In the genomic region with DNA sequence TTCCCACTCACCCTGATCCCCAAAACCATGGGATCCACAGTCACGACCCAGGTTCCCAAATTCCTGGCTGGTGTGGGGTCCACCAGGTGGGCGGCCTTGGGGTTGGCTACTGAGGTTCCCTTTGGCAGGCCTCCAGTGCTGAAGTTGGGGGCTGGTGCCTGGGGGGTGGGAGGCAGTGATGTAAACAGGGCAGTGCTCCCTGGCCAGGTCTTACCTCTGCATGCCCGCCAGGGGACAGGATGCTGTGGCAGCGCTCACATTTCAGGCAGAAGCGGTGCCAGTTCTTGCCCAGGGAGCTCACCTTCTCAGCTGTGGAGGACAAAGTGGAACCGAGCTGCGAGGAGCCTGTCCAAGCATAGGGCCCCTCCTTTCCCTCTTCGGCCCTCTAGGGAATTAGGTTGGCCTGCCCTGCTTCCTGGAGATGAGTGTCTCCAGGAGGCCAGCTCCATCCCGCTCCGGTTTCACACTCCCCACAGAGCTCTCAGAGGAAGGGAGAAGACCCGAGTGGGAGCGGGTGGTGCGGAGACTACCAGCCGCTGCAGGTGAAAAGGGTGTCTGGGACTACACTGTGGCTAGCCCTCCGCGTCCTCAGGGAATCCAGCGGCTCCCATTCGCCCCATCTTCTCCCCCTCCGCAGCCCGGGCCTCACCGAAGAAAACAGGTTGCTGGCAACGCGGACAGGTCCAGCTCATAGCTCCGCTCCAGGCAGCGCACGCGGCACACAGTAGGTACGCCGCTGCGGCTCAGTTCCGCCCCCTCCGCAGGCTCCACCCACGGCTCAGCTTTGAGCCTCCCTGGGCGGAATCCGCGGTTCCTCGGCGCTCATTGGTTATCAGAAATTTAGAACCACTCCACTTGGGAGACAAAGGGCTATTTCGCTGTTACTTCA, we compare ENCODE assay signal across 1 cellular context.
TF ChIP-seq lines count a peak whose summit lies in the region.

Gene CRIP3 (minus strand): TSS at position 726 of the 889 bp plus-strand sequence. CDS start 34 bp downstream, at position 692.

TF ChIP-seq in HepG2, 621 proteins besides CTCF, POLR2A, EP300 and RAD21 (continued from another document and continues in another):
- TF ChIP-seq ZBED4 (CRISPR knock-in tag; IDR thresholded peaks at IDR 0.05; ENCODE audit: borderline replicate concordance), result no peak
- no peak for TF ChIP-seq ISL2 (CRISPR knock-in tag; IDR thresholded peaks at IDR 0.05)
- peak; percentile 13; the same call in 1 of the 2 replicates for TF ChIP-seq ZNF432 (CRISPR knock-in tag; IDR thresholded peaks at IDR 0.05; ENCODE audit: borderline replicate concordance)
- TF ChIP-seq, protein P1, sequence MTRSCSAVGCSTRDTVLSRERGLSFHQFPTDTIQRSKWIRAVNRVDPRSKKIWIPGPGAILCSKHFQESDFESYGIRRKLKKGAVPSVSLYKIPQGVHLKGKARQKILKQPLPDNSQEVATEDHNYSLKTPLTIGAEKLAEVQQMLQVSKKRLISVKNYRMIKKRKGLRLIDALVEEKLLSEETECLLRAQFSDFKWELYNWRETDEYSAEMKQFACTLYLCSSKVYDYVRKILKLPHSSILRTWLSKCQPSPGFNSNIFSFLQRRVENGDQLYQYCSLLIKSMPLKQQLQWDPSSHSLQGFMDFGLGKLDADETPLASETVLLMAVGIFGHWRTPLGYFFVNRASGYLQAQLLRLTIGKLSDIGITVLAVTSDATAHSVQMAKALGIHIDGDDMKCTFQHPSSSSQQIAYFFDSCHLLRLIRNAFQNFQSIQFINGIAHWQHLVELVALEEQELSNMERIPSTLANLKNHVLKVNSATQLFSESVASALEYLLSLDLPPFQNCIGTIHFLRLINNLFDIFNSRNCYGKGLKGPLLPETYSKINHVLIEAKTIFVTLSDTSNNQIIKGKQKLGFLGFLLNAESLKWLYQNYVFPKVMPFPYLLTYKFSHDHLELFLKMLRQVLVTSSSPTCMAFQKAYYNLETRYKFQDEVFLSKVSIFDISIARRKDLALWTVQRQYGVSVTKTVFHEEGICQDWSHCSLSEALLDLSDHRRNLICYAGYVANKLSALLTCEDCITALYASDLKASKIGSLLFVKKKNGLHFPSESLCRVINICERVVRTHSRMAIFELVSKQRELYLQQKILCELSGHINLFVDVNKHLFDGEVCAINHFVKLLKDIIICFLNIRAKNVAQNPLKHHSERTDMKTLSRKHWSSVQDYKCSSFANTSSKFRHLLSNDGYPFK (CRISPR knock-in tag; IDR thresholded peaks at IDR 0.05; ENCODE audit: borderline replicate concordance), result no peak
- TF ChIP-seq NFYC (CRISPR knock-in tag; IDR thresholded peaks at IDR 0.05), result peak; percentile 55
- TF ChIP-seq TEAD2 (CRISPR knock-in tag; IDR thresholded peaks at IDR 0.05), result no peak
- no peak for TF ChIP-seq SP1 (IDR thresholded peaks at IDR 0.05)
- TF ChIP-seq SP1 (CRISPR knock-in tag; IDR thresholded peaks at IDR 0.05), result peak; percentile 54
- TF ChIP-seq, protein P2, sequence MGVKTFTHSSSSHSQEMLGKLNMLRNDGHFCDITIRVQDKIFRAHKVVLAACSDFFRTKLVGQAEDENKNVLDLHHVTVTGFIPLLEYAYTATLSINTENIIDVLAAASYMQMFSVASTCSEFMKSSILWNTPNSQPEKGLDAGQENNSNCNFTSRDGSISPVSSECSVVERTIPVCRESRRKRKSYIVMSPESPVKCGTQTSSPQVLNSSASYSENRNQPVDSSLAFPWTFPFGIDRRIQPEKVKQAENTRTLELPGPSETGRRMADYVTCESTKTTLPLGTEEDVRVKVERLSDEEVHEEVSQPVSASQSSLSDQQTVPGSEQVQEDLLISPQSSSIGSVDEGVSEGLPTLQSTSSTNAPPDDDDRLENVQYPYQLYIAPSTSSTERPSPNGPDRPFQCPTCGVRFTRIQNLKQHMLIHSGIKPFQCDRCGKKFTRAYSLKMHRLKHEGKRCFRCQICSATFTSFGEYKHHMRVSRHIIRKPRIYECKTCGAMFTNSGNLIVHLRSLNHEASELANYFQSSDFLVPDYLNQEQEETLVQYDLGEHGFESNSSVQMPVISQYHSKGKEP (CRISPR knock-in tag; IDR thresholded peaks at IDR 0.05), result no peak
- no peak for TF ChIP-seq ZNF672 (CRISPR knock-in tag; IDR thresholded peaks at IDR 0.05)
- TF ChIP-seq, protein P3, sequence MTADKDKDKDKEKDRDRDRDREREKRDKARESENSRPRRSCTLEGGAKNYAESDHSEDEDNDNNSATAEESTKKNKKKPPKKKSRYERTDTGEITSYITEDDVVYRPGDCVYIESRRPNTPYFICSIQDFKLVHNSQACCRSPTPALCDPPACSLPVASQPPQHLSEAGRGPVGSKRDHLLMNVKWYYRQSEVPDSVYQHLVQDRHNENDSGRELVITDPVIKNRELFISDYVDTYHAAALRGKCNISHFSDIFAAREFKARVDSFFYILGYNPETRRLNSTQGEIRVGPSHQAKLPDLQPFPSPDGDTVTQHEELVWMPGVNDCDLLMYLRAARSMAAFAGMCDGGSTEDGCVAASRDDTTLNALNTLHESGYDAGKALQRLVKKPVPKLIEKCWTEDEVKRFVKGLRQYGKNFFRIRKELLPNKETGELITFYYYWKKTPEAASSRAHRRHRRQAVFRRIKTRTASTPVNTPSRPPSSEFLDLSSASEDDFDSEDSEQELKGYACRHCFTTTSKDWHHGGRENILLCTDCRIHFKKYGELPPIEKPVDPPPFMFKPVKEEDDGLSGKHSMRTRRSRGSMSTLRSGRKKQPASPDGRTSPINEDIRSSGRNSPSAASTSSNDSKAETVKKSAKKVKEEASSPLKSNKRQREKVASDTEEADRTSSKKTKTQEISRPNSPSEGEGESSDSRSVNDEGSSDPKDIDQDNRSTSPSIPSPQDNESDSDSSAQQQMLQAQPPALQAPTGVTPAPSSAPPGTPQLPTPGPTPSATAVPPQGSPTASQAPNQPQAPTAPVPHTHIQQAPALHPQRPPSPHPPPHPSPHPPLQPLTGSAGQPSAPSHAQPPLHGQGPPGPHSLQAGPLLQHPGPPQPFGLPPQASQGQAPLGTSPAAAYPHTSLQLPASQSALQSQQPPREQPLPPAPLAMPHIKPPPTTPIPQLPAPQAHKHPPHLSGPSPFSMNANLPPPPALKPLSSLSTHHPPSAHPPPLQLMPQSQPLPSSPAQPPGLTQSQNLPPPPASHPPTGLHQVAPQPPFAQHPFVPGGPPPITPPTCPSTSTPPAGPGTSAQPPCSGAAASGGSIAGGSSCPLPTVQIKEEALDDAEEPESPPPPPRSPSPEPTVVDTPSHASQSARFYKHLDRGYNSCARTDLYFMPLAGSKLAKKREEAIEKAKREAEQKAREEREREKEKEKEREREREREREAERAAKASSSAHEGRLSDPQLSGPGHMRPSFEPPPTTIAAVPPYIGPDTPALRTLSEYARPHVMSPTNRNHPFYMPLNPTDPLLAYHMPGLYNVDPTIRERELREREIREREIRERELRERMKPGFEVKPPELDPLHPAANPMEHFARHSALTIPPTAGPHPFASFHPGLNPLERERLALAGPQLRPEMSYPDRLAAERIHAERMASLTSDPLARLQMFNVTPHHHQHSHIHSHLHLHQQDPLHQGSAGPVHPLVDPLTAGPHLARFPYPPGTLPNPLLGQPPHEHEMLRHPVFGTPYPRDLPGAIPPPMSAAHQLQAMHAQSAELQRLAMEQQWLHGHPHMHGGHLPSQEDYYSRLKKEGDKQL (CRISPR knock-in tag; IDR thresholded peaks at IDR 0.05; ENCODE audit: low read depth), result 0 out of 2 replicates have a peak, but pooled peaks have one; percentile 22
- peak; percentile 77; the same call in 1 of the 2 replicates for TF ChIP-seq ZNF784 (CRISPR knock-in tag; IDR thresholded peaks at IDR 0.05; ENCODE audit: borderline replicate concordance)
- peak; percentile 28; the same call in 1 of the 2 replicates for TF ChIP-seq ZNF598 (CRISPR knock-in tag; IDR thresholded peaks at IDR 0.05; ENCODE audit: borderline replicate concordance)
- no peak for TF ChIP-seq ZBTB2 (CRISPR knock-in tag; IDR thresholded peaks at IDR 0.05; ENCODE audit: low read depth)
- no peak; the same call in 1 of the 2 replicates for TF ChIP-seq ZNF788 (CRISPR knock-in tag; IDR thresholded peaks at IDR 0.05; ENCODE audit: borderline replicate concordance)
- no peak for TF ChIP-seq HES4 (CRISPR knock-in tag; IDR thresholded peaks at IDR 0.05; ENCODE audit: borderline replicate concordance)
- peak; percentile 75; the same call in 1 of the 2 replicates for TF ChIP-seq IKZF5 (CRISPR knock-in tag; IDR thresholded peaks at IDR 0.05)
- TF ChIP-seq, protein P4, sequence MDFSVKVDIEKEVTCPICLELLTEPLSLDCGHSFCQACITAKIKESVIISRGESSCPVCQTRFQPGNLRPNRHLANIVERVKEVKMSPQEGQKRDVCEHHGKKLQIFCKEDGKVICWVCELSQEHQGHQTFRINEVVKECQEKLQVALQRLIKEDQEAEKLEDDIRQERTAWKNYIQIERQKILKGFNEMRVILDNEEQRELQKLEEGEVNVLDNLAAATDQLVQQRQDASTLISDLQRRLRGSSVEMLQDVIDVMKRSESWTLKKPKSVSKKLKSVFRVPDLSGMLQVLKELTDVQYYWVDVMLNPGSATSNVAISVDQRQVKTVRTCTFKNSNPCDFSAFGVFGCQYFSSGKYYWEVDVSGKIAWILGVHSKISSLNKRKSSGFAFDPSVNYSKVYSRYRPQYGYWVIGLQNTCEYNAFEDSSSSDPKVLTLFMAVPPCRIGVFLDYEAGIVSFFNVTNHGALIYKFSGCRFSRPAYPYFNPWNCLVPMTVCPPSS (IDR thresholded peaks at IDR 0.05), result no peak
- peak; percentile 68 for TF ChIP-seq TBX2 (CRISPR knock-in tag; IDR thresholded peaks at IDR 0.05; ENCODE audit: borderline replicate concordance)
- TF ChIP-seq NR2F1 (CRISPR knock-in tag; IDR thresholded peaks at IDR 0.05), result no peak
- TF ChIP-seq, protein P5, sequence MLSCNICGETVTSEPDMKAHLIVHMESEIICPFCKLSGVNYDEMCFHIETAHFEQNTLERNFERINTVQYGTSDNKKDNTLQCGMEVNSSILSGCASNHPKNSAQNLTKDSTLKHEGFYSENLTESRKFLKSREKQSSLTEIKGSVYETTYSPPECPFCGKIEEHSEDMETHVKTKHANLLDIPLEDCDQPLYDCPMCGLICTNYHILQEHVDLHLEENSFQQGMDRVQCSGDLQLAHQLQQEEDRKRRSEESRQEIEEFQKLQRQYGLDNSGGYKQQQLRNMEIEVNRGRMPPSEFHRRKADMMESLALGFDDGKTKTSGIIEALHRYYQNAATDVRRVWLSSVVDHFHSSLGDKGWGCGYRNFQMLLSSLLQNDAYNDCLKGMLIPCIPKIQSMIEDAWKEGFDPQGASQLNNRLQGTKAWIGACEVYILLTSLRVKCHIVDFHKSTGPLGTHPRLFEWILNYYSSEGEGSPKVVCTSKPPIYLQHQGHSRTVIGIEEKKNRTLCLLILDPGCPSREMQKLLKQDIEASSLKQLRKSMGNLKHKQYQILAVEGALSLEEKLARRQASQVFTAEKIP (CRISPR knock-in tag; IDR thresholded peaks at IDR 0.05; ENCODE audit: borderline replicate concordance), result no peak
- TF ChIP-seq ZNF317 (CRISPR knock-in tag; IDR thresholded peaks at IDR 0.05), result no peak
- 0 out of 2 replicates have a peak, but pooled peaks have one; percentile 45 for TF ChIP-seq ZNF839 (CRISPR knock-in tag; IDR thresholded peaks at IDR 0.05; ENCODE audit: borderline replicate concordance)
- TF ChIP-seq RBM22 (optimal IDR thresholded peaks at IDR 0.05; ENCODE audit: low read length), result no peak
- TF ChIP-seq POGZ (CRISPR knock-in tag; IDR thresholded peaks at IDR 0.05), result no peak; the same call in 1 of the 2 replicates
- peak; percentile 57; the same call in 1 of the 2 replicates for TF ChIP-seq TAF1 (CRISPR knock-in tag; IDR thresholded peaks at IDR 0.05)
- TF ChIP-seq HDAC2 (CRISPR knock-in tag; IDR thresholded peaks at IDR 0.05), result peak; percentile 33; the same call in 1 of the 2 replicates
- TF ChIP-seq ZNF605 (CRISPR knock-in tag; IDR thresholded peaks at IDR 0.05), result peak; percentile 78; the same call in 1 of the 2 replicates
- TF ChIP-seq SIN3B (IDR thresholded peaks at IDR 0.05; ENCODE audit: low read length), result no peak
- TF ChIP-seq ZNF382 (CRISPR knock-in tag; IDR thresholded peaks at IDR 0.05; ENCODE audit: borderline replicate concordance), result no peak
- no peak for TF ChIP-seq ZNF207 (IDR thresholded peaks at IDR 0.05; ENCODE audit: borderline replicate concordance)
